8 cellular contexts compared by ENCODE assay signal in genomic region chr16:28188085-28188916, GRCh38. TPM values are rescaled to one million over a fixed set of nuclear protein-coding genes. Genes with fewer than 3 reads are reported as not detected.
DNase-seq lines count a peak whose midpoint lies in the region; ATAC-seq and TF ChIP-seq lines count a peak whose summit lies in the region.

No MANE protein-coding gene starts in this region.

- no peak for TF ChIP-seq CTCF in GM10266 (IDR thresholded peaks at IDR 0.05; ENCODE audit: control insufficient read depth, insufficient read depth, low read depth, missing control alignments)

- DNase-seq in GM10266 (ENCODE audit: extremely low spot score) (peak; percentile 55), fibroblast of peridontal ligament (ENCODE audit: extremely low read depth) (peak; percentile 49), SK-N-DZ (ENCODE audit: low spot score) (no peak), UCSD-AML1 (lab: John Stamatoyannopoulos, UW; ENCODE audit: unreplicated experiment) (no peak), retina (no peak), pons (ENCODE audit: low spot score) (no peak)

- ATAC-seq in GM21447 (IDR thresholded peaks at IDR 0.05; ENCODE audit: unreplicated experiment) (peak; percentile 78), HG03565 (IDR thresholded peaks at IDR 0.05; ENCODE audit: unreplicated experiment) (peak; percentile 73)

RNA-seq across cellular contexts. Expression of gene XPO6, which starts 23.5 kb away (rescaled TPM):
- polyA plus RNA-seq in SK-N-DZ (2014; cell fraction: cytosol; rRNA removed): 90.2 and 119 TPM in 2 replicates
- 139 and 189 TPM in 2 replicates for polyA plus RNA-seq in SK-N-DZ (2014; cell fraction: nucleus; rRNA removed)

Comparison
In these comparisons a context has a peak if more than half of its experiments do, and no peak if none do; other contexts are left out.
1. DNase-seq: peak in GM10266 (single experiment) and fibroblast of peridontal ligament (single experiment); none in SK-N-DZ (single experiment), UCSD-AML1 (single experiment), retina (single experiment) and pons (single experiment).